In genomic region chr20:62304331-62305148, GRCh38 we compare ENCODE assay signal across 8 cellular contexts. TPM values are rescaled to one million over a fixed set of nuclear protein-coding genes. Genes with fewer than 3 reads are reported as not detected.
DNase-seq lines count a peak whose midpoint lies in the region; ATAC-seq, FAIRE-seq and TF ChIP-seq lines count a peak whose summit lies in the region.

No MANE protein-coding gene starts in this region.

- no peak for TF ChIP-seq RAD21 in GM12878 (IDR thresholded peaks at IDR 0.05; ENCODE audit: insufficient read depth, low read depth, low read length)

- POLR2A ChIA-PET in GM12878 (lab: Charles Lee): no interaction called here

- H3K27me3 ChIP-seq in GM12878 (replicated peaks in 1 of 2; ENCODE audit: control insufficient read depth in 2 of 2, insufficient read depth in 2 of 2, low read length in 1 of 2): no peaks in the 10 kb centered on the region
- no peaks in the 10 kb centered on the region for H3K27me3 ChIP-seq in lower lobe of right lung (ENCODE audit: low read depth)
- no peaks in the 10 kb centered on the region for H3K27me3 ChIP-seq in upper lobe of right lung

- H3K4me2 ChIP-seq in GM12878 (ENCODE audit: control insufficient read depth, insufficient read depth): peak overlapping the region; percentile 91

- H3K27ac ChIP-seq in GM12878 (ENCODE audit: control insufficient read depth, insufficient read depth) (peak overlapping the region; percentile 78; the same call in 1 of the 2 replicates), lower lobe of right lung (peak overlapping the region; percentile 97), upper lobe of right lung (peak overlapping the region; percentile 11)

- peak overlapping the region; percentile 74 for H3K4me3 ChIP-seq in GM12878
- H3K4me3 ChIP-seq in lower lobe of right lung: peak overlapping the region; percentile 77
- peak overlapping the region; percentile 83 for H3K4me3 ChIP-seq in upper lobe of right lung

- in situ Hi-C loops in GM12878 (cut with MboI): loop anchor here (5.0 to 10.0 kb wide), 2 partner anchors 78 to 310 kb away; no protein-coding TSS in a partner anchor

- H3K9me3 ChIP-seq in GM12878 (replicated peaks; ENCODE audit: control insufficient read depth, insufficient read depth, low read length): no peaks in the 10 kb centered on the region
- H3K9me3 ChIP-seq in lower lobe of right lung: no peaks in the 10 kb centered on the region
- H3K9me3 ChIP-seq in upper lobe of right lung: no peaks in the 10 kb centered on the region

- no peaks in the 10 kb centered on the region for H3K9me3 Mint-ChIP-seq in activated naive CD4-positive, alpha-beta T cell treated with anti-CD3 and anti-CD28 coated beads, Interleukin-2, amount 50 U/mL, for 24 hours

- no peak for TF ChIP-seq CTCF in GM12878 (IDR thresholded peaks at IDR 0.05 in 2 of 3, conservative IDR thresholded peaks at IDR 0.05 in 1 of 3; ENCODE audit: control insufficient read depth in 2 of 3, extremely low read depth in 1 of 3, insufficient read depth in 1 of 3, low read depth in 3 of 3, low read length in 3 of 3)
- TF ChIP-seq CTCF in lower lobe of right lung (IDR thresholded peaks at IDR 0.05): no peak
- no peak for TF ChIP-seq CTCF in upper lobe of right lung (IDR thresholded peaks at IDR 0.05)

- RAD21 ChIA-PET in GM12878 (lab: Charles Lee; ENCODE audit: unreplicated experiment): no interaction called here

- SMC1A ChIA-PET in GM12878 (lab: Charles Lee; ENCODE audit: uncharacterized antibody, unreplicated experiment): no interaction called here

- H3K4me3 Mint-ChIP-seq in activated naive CD4-positive, alpha-beta T cell treated with anti-CD3 and anti-CD28 coated beads, Interleukin-2, amount 50 U/mL, for 24 hours: peak overlapping the region; percentile 92

- no peak overlapping the region for H2AFZ ChIP-seq in GM12878 (ENCODE audit: control insufficient read depth, low read depth, low read length)

- FAIRE-seq in GM12878 (lab: Jason Lieb, UNC): no peak

- no peaks in the 10 kb centered on the region for H3K27me3 Mint-ChIP-seq in activated naive CD4-positive, alpha-beta T cell treated with anti-CD3 and anti-CD28 coated beads, Interleukin-2, amount 50 U/mL, for 24 hours

- peaks cover 34% of the 10 kb centered on the region for H3K79me2 ChIP-seq in GM12878 (ENCODE audit: control insufficient read depth, insufficient read depth, low read length)

- peaks cover 21% of the 10 kb centered on the region for H3K4me1 Mint-ChIP-seq in activated naive CD4-positive, alpha-beta T cell treated with anti-CD3 and anti-CD28 coated beads, Interleukin-2, amount 50 U/mL, for 24 hours

- H3K27ac Mint-ChIP-seq in activated naive CD4-positive, alpha-beta T cell treated with anti-CD3 and anti-CD28 coated beads, Interleukin-2, amount 50 U/mL, for 24 hours: peak overlapping the region; percentile 77

- DNase-seq in activated naive CD4-positive, alpha-beta T cell (lab: John Stamatoyannopoulos, UW): no peak
- no peak for DNase-seq in GM12878 (ENCODE audit: low read depth, low spot score)
- DNase-seq in lower lobe of right lung: no peak
- DNase-seq in upper lobe of right lung: no peak
- DNase-seq in NCI-H187 (lab: John Stamatoyannopoulos, UW): no peak

- no TSS peak for BruUV-seq in GM12878 (replicated peaks; lab: Mats Ljungman, UMichigan)

- H3K9ac ChIP-seq in GM12878 (ENCODE audit: control insufficient read depth, insufficient read depth, low read length): peak overlapping the region; percentile 71

- CTCF ChIA-PET in GM12878 (lab: Yijun Ruan, JAX): interaction anchor here (3.7 kb wide), 1 partner anchor 80 kb away, joined by 38 read pairs; the partner anchor contains the start of gene RPS21

- no peak; the same call in 1 of the 2 replicates for TF ChIP-seq POLR2A in GM12878 (IDR thresholded peaks at IDR 0.05; ENCODE audit: low read depth, low read length)

- 82% methylated on average over 29 of the region's 29 CpGs for WGBS in GM12878 (ENCODE audit: insufficient coverage, insufficient replicate concordance, low lambda C conversion rate, missing lambda C conversion rate)

- H3K36me3 Mint-ChIP-seq in activated naive CD4-positive, alpha-beta T cell treated with anti-CD3 and anti-CD28 coated beads, Interleukin-2, amount 50 U/mL, for 24 hours: peaks cover 5% of the 10 kb centered on the region

- H4K20me1 ChIP-seq in GM12878 (ENCODE audit: control insufficient read depth, insufficient read depth): peaks cover 13% of the 10 kb centered on the region

- intact Hi-C loops in GM12878 (cut with micrococcal nuclease; ENCODE audit: unreplicated experiment): loop anchor here (5.0 kb wide), 2 partner anchors 313 to 488 kb away; no protein-coding TSS in a partner anchor
- intact Hi-C loops in lower lobe of right lung (cut with DNase I): loop anchor here (10.0 kb wide), 1 partner anchor 80 kb away; the partner anchor contains the start of gene RPS21
- intact Hi-C loops in upper lobe of right lung (cut with DNase I): loop anchor here (5.0 kb wide), 1 partner anchor 73 kb away; no protein-coding TSS in a partner anchor

- no peak for ATAC-seq in GM12878
- ATAC-seq in lower lobe of right lung: no peak
- no peak for ATAC-seq in upper lobe of right lung
- ATAC-seq in HG02678 (IDR thresholded peaks at IDR 0.05; ENCODE audit: unreplicated experiment): no peak
- no peak for ATAC-seq in HG02610 (IDR thresholded peaks at IDR 0.05; ENCODE audit: unreplicated experiment)

- TF ChIP-seq EP300 in GM12878 (IDR thresholded peaks at IDR 0.05; ENCODE audit: borderline replicate concordance in 1 of 2, control insufficient read depth in 1 of 2, low read depth in 2 of 2, low read length in 2 of 2): no peak

- H3K4me1 ChIP-seq in GM12878 (ENCODE audit: control insufficient read depth, insufficient read depth, low read length) (peaks cover 10% of the 10 kb centered on the region), lower lobe of right lung (peaks cover 23% of the 10 kb centered on the region), upper lobe of right lung (peaks cover 22% of the 10 kb centered on the region)

- peaks cover 15 to 26% of the 10 kb centered on the region in 2 experiments; a peak in 3 of 4 replicates for H3K36me3 ChIP-seq in GM12878 (ENCODE audit: control insufficient read depth in 2 of 2, insufficient read depth in 2 of 2, low read length in 1 of 2)
- peaks cover 52% of the 10 kb centered on the region for H3K36me3 ChIP-seq in lower lobe of right lung
- H3K36me3 ChIP-seq in upper lobe of right lung: peaks cover 47% of the 10 kb centered on the region

TF ChIP-seq in GM12878, 131 proteins besides CTCF, POLR2A, EP300 and RAD21:
- TF ChIP-seq NFIC (IDR thresholded peaks at IDR 0.05; ENCODE audit: low read depth, low read length): no peak
- TF ChIP-seq HSF1 (IDR thresholded peaks at IDR 0.05; ENCODE audit: low read depth, low read length): no peak
- no peak for TF ChIP-seq USF2 (IDR thresholded peaks at IDR 0.05; ENCODE audit: borderline replicate concordance, low read depth, low read length)
- no peak for TF ChIP-seq PAX5 (IDR thresholded peaks at IDR 0.05; ENCODE audit: borderline replicate concordance, low read depth, low read length)
- TF ChIP-seq BCL11A (IDR thresholded peaks at IDR 0.05; ENCODE audit: low read depth, low read length): no peak

RNA-seq across cellular contexts. Expression of gene ADRM1, which starts 1.7 kb away (rescaled TPM):
- 20.8 and 22.6 TPM in 2 replicates for total RNA-seq in GM12878 (2013; cell fraction: nucleolus; rRNA removed)
- 148 and 160 TPM in 2 replicates for total RNA-seq in GM12878 (2014; rRNA removed)
- 43.3 and 53.3 TPM in 2 replicates for total RNA-seq in GM12878 (2014; rRNA removed; fragmentation: Illumina TruSeq; extraction: Trizol)
- 117 and 125 TPM in 2 replicates for total RNA-seq in GM12878 (2021)
- polyA plus RNA-seq in GM12878 (2011; ENCODE audit: low read depth): 17.4 TPM
- 33.1 and 67.0 TPM in 2 replicates for polyA plus RNA-seq in GM12878 (2011; rRNA removed)
- polyA plus RNA-seq in GM12878 (2011; cell fraction: cytosol; rRNA removed): 84.8 and 158 TPM in 2 replicates
- polyA plus RNA-seq in GM12878 (2011; cell fraction: nucleus; rRNA removed): 104 and 164 TPM in 2 replicates
- polyA plus RNA-seq in GM12878 (2012): 51.6 and 61.0 TPM in 2 replicates
- 10.2 and 34.3 TPM in 2 replicates for polyA plus RNA-seq in GM12878 (2014; fragmentation: Illumina TruSeq; extraction: Trizol)
- 10 to 100 TPM in 1 of 2 experiments, 1 to 10 TPM in 1; 3.4 to 13.6 TPM for polyA plus RNA-seq in GM12878 (2014; fragmentation: Nextera tagmentation; extraction: Ambion mirVana)
- polyA plus RNA-seq in GM12878 (2014; rRNA removed): 150 and 181 TPM in 2 replicates
- polyA plus RNA-seq in GM12878 (2016; fragmentation: Nextera tagmentation; extraction: Ambion mirVana): 100 to 1,000 TPM; 207 to 213 TPM
- polyA minus RNA-seq in GM12878 (2011; rRNA and poly(A)+ RNA removed): 28.0 and 62.4 TPM in 2 replicates
- 30.9 and 42.4 TPM in 2 replicates for polyA minus RNA-seq in GM12878 (2011; cell fraction: cytosol; rRNA and poly(A)+ RNA removed)
- polyA minus RNA-seq in GM12878 (2011; cell fraction: nucleus; rRNA and poly(A)+ RNA removed): 30.0 and 51.8 TPM in 2 replicates
- total RNA-seq in lower lobe of right lung: 63.9 TPM
- total RNA-seq in upper lobe of right lung: 73.4 TPM

Comparison
In these comparisons a context has a peak if more than half of its experiments do, and no peak if none do; other contexts are left out.
1. H3K27ac ChIP-seq: peak in every context shown above with its lines; median percentile 97 in lower lobe of right lung; 78 in GM12878; 11 in upper lobe of right lung.